ENCODE assay signal across 24 cellular contexts in genomic region chr15:73024161-73024560, GRCh38.
"Had no signal": no experiment of that assay in that cellular context is flagged by ENCODE, and none has a peak within 500 bp of the region (broad histone marks: within the 10 kb centered on the region; RNA-seq: fewer than 3 reads in every experiment).

No MANE protein-coding gene starts in this region.

- H3K36me3 Mint-ChIP-seq: activated naive CD8-positive, alpha-beta T cell had no signal

- H3K36me3 ChIP-seq: brain microvascular endothelial cell, MG63 had no signal

- H3K27me3 ChIP-seq: MG63 had no signal

- H3K4me3 ChIP-seq: MG63, PC-9 had no signal

- H3K4me1 Mint-ChIP-seq: activated B cell treated with CpG ODN at 0.5 μM for 24 hours; activated CD4-positive, alpha-beta T cell treated with anti-CD3 and anti-CD28 coated beads, Interleukin-2, amount 10 ng/mL, durations not matched to agents 24 days and 14 days had no signal

- H3K9me3 Mint-ChIP-seq: activated B cell treated with CpG ODN at 0.5 μM for 24 hours; activated CD4-positive, alpha-beta T cell treated with anti-CD3 and anti-CD28 coated beads, Interleukin-2, amount 10 ng/mL, durations not matched to agents 24 days and 14 days; activated T-cell treated with anti-CD3 and anti-CD28 coated beads, Interleukin-2, amount 50 U/mL, for 4 hours had no signal

- H3K9me3 ChIP-seq: MG63 had no signal

- H3K4me3 Mint-ChIP-seq: activated B cell treated with CpG ODN at 0.5 μM for 24 hours; activated CD4-positive, alpha-beta T cell treated with anti-CD3 and anti-CD28 coated beads, Interleukin-2, amount 10 ng/mL, durations not matched to agents 24 days and 14 days; activated naive CD8-positive, alpha-beta T cell; activated T-cell treated with anti-CD3 and anti-CD28 coated beads, Interleukin-2, amount 50 U/mL, for 4 hours; T-helper 17 cell had no signal

- H2AFZ ChIP-seq: PC-9 had no signal

- H3K27ac ChIP-seq: brain microvascular endothelial cell, PC-9 had no signal

- DNase-seq: activated B cell treated with CpG ODN at 0.5 μM for 24 hours; activated CD4-positive, alpha-beta T cell treated with anti-CD3 and anti-CD28 coated beads for 1 hour; activated CD4-positive, alpha-beta T cell treated with anti-CD3 and anti-CD28 coated beads, Interleukin-2, amount 10 ng/mL, durations not matched to agents 24 days and 14 days; activated CD4-positive, alpha-beta T cell treated with anti-CD3 and anti-CD28 coated beads, Interleukin-2, amount 50 U/mL, for 48 hours; activated CD8-positive, alpha-beta memory T cell treated with anti-CD3 and anti-CD28 coated beads for 24 hours; activated effector memory CD4-positive, alpha-beta T cell treated with anti-CD3 and anti-CD28 coated beads, Interleukin-2, amount 50 U/mL, for 16 hours; activated naive CD4-positive, alpha-beta T cell treated with Interleukin-2 at 50 U/mL for 16 hours; activated T-cell treated with anti-CD3 and anti-CD28 coated beads, Interleukin-2, amount 50 U/mL, for 4 hours; amygdala; brain microvascular endothelial cell; MG63; MV-4-11; NCI-H1092 treated with DMSO at 0.1 percent for 48 hours; NCI-H1417 treated with DMSO at 0.1 percent for 48 hours; NCI-H1694; NCI-H2081; NCI-H446; NCI-H524; PC-9; SIG-M5; T-helper 17 cell; T-helper 9 cell had no signal

- H3K27ac Mint-ChIP-seq: activated B cell treated with CpG ODN at 0.5 μM for 24 hours; activated CD4-positive, alpha-beta T cell treated with anti-CD3 and anti-CD28 coated beads, Interleukin-2, amount 10 ng/mL, durations not matched to agents 24 days and 14 days; activated naive CD8-positive, alpha-beta T cell; T-helper 17 cell had no signal

- FAIRE-seq: TTC549 had no signal

- H3K4me2 ChIP-seq: PC-9 had no signal
